ENCODE assay signal across 16 cellular contexts in the genomic region with DNA sequence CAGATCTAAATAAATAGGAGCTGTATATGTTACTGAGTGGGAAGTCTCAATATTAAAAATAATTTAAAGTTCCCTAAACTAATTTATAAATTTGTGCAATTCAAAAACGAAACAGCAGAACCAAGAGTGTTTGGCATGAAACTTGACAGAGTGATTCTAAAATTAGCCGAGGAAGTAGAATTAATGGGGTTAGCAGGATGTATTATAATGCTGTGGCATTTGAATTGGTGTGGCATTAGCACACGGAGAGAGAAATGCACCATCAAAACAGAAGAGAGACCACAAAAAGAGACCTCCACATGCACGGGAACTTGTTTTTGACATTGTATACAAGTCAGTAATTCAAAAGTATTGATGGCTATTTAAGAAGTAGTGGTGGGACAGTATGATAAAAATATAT.
DNase-seq lines count a peak whose midpoint lies in the region; ATAC-seq, FAIRE-seq and TF ChIP-seq lines count a peak whose summit lies in the region.
"Had no signal": no experiment of that assay in that cellular context is flagged by ENCODE, and none has a peak within 500 bp of the region (broad histone marks: within the 10 kb centered on the region; RNA-seq: fewer than 3 reads in every experiment).

No MANE protein-coding gene starts in this region.

- in situ Hi-C loops in HepG2 (cut with HindIII; ENCODE audit: extremely low pct_ligation_motif_present, low pct_unique_long_range_greater_than_20kb), result no loop called here

- no peak overlapping the region for H3K4ac ChIP-seq in H9 (ENCODE audit: low read depth, low read length)

- H3K4me2 ChIP-seq in H9 (ENCODE audit: insufficient read depth, insufficient read length, low read length), result no peak overlapping the region
- H3K4me2 ChIP-seq in HepG2 (ENCODE audit: low read depth, low read length), result no peak overlapping the region

- peak overlapping the region; percentile 60 to 74 for H3K27ac Mint-ChIP-seq in effector memory CD8-positive, alpha-beta T cell
- no peak overlapping the region; a peak in 1 of 7 replicates for H3K27ac Mint-ChIP-seq in H9
- H3K27ac Mint-ChIP-seq: activated T-helper 17 cell treated with anti-CD3 and anti-CD28 coated beads, Interleukin-2, amount 50 U/mL, for 72 hours had no signal

- DNase-seq in GM12891 (ENCODE audit: insufficient read length, low spot score), result no peak
- DNase-seq in effector memory CD8-positive, alpha-beta T cell, result no peak
- DNase-seq in H9, result no peak
- DNase-seq in HepG2 (ENCODE audit: low spot score), result no peak
- DNase-seq: cortex of kidney, lower lobe of right lung, NCI-H1694, PC-3 had no signal

- no peaks in the 10 kb centered on the region for H3K79me2 ChIP-seq in H9 (ENCODE audit: insufficient read depth, low read length)
- no peaks in the 10 kb centered on the region for H3K79me2 ChIP-seq in HepG2 (ENCODE audit: insufficient read depth, low read length)

- no peak overlapping the region for H3K4me3 ChIP-seq in HepG2 (replicated peaks in 1 of 3; ENCODE audit: insufficient read depth in 1 of 3, low read depth in 2 of 3, low read length in 3 of 3)
- H3K4me3 ChIP-seq: gastroesophageal sphincter, lower lobe of right lung had no signal

- H3K36me3 ChIP-seq in HepG2 (replicated peaks in 1 of 2; ENCODE audit: control insufficient read depth in 1 of 2, insufficient read depth in 2 of 2, low read length in 2 of 2), result no peaks in the 10 kb centered on the region
- H3K36me3 ChIP-seq: gastroesophageal sphincter, lower lobe of right lung had no signal

- peak overlapping the region; percentile 45 to 53 for H3K4me3 Mint-ChIP-seq in effector memory CD8-positive, alpha-beta T cell
- H3K4me3 Mint-ChIP-seq in H9, result peak overlapping the region in 1 of 2 experiments; percentile 25; a peak in 1 of 5 replicates
- H3K4me3 Mint-ChIP-seq: activated T-helper 17 cell treated with anti-CD3 and anti-CD28 coated beads, Interleukin-2, amount 50 U/mL, for 72 hours had no signal

- FAIRE-seq in GM12891 (lab: Jason Lieb, UNC) (peak; percentile 78), HepG2 (lab: Jason Lieb, UNC) (no peak)

- H3K23ac ChIP-seq in H9 (ENCODE audit: insufficient read length, low read depth, low read length), result no peak overlapping the region

- no peak overlapping the region for H2BK15ac ChIP-seq in H9 (ENCODE audit: low read depth, low read length)

- H3K18ac ChIP-seq in H9 (ENCODE audit: insufficient read length, low read depth, low read length), result no peak overlapping the region

- TF ChIP-seq CTCF in H9 (conservative IDR thresholded peaks at IDR 0.05) (no peak), HepG2 (CRISPR knock-in tag; IDR thresholded peaks at IDR 0.05) (no peak)

- H3K36me3 Mint-ChIP-seq in effector memory CD8-positive, alpha-beta T cell (ENCODE audit: insufficient read depth), result peaks cover 4% of the 10 kb centered on the region
- H3K36me3 Mint-ChIP-seq in H9 (ENCODE audit: insufficient read depth in 1 of 3, low read depth in 3 of 3), result no peaks in the 10 kb centered on the region

- no peaks in the 10 kb centered on the region for H3K27me3 ChIP-seq in H9 (ENCODE audit: insufficient read depth, low read length)
- H3K27me3 ChIP-seq in HepG2 (ENCODE audit: control insufficient read depth in 1 of 2, insufficient read depth in 2 of 2, low read length in 2 of 2), result no peaks in the 10 kb centered on the region
- H3K27me3 ChIP-seq: gastroesophageal sphincter had no signal

- WGBS in H9 (ENCODE audit: extremely low coverage, insufficient read length, low lambda C conversion rate), result no CpG with 5 or more reads among the region's 4 CpGs
- WGBS in HepG2 (ENCODE audit: low lambda C conversion rate), result 92% methylated on average over 4 of the region's 4 CpGs

- no peaks in the 10 kb centered on the region for H3K79me1 ChIP-seq in H9 (ENCODE audit: insufficient read depth, low read depth, low read length, poor library complexity, severe bottlenecking)

- no peak overlapping the region for H3T11ph ChIP-seq in H9 (ENCODE audit: low read length)

- H2AFZ ChIP-seq in H9 (ENCODE audit: low read length), result no peak overlapping the region
- no peak overlapping the region for H2AFZ ChIP-seq in HepG2 (ENCODE audit: low read length)

- no peak overlapping the region for H3K56ac ChIP-seq in H9 (ENCODE audit: insufficient read length, low read depth, low read length)

- peaks cover 9 to 20% of the 10 kb centered on the region in 2 donors for H3K4me1 Mint-ChIP-seq in effector memory CD8-positive, alpha-beta T cell (ENCODE audit: low read depth in 2 of 2)
- peaks cover 14 to 16% of the 10 kb centered on the region in 2 experiments for H3K4me1 Mint-ChIP-seq in H9

- H2BK20ac ChIP-seq in H9 (ENCODE audit: low read depth, low read length, poor library complexity, severe bottlenecking), result no peak overlapping the region

- no peak overlapping the region for H2AK5ac ChIP-seq in H9 (ENCODE audit: insufficient read length, low read length)

- intact Hi-C loops in HepG2 (cut with micrococcal nuclease; ENCODE audit: unreplicated experiment), result no loop called here

- no peak overlapping the region for H2BK12ac ChIP-seq in H9 (ENCODE audit: insufficient read length, low read depth, low read length)

- TF ChIP-seq RAD21 in HepG2 (CRISPR knock-in tag; IDR thresholded peaks at IDR 0.05), result no peak

- TF ChIP-seq EP300 in HepG2 (IDR thresholded peaks at IDR 0.05; ENCODE audit: low read depth in 2 of 2, low read length in 2 of 2) (no peak), HepG2 (CRISPR knock-in tag; IDR thresholded peaks at IDR 0.05; ENCODE audit: borderline replicate concordance) (no peak)

- no peaks in the 10 kb centered on the region for H3K9me3 Mint-ChIP-seq in effector memory CD8-positive, alpha-beta T cell
- H3K9me3 Mint-ChIP-seq in H9, result no peaks in the 10 kb centered on the region
- H3K9me3 Mint-ChIP-seq: activated T-helper 17 cell treated with anti-CD3 and anti-CD28 coated beads, Interleukin-2, amount 50 U/mL, for 72 hours; CD14-positive monocyte had no signal

- H4K5ac ChIP-seq in H9 (ENCODE audit: insufficient read length, low read depth, low read length), result no peak overlapping the region

- H3K14ac ChIP-seq in H9 (ENCODE audit: insufficient read depth, low read length), result no peak overlapping the region

- CTCF ChIA-PET in HepG2 (lab: Yijun Ruan, JAX; ENCODE audit: low intra/inter-chr PET ratio, low total read pairs), result no interaction called here

- H3K9ac ChIP-seq in H9 (ENCODE audit: extremely low read depth, insufficient read length, low read length) (no peak overlapping the region), HepG2 (ENCODE audit: insufficient read depth, low read depth, low read length) (no peak overlapping the region)

- no peaks in the 10 kb centered on the region for H3K9me3 ChIP-seq in H9 (ENCODE audit: control insufficient read depth, low read depth, low read length)
- no peaks in the 10 kb centered on the region for H3K9me3 ChIP-seq in HepG2 (ENCODE audit: low read length)
- H3K9me3 ChIP-seq: gastroesophageal sphincter, lower lobe of right lung had no signal

- peak; percentile 66 for ATAC-seq in GM21367 (IDR thresholded peaks at IDR 0.05; ENCODE audit: unreplicated experiment)
- ATAC-seq in HG03469 (IDR thresholded peaks at IDR 0.05; ENCODE audit: unreplicated experiment), result peak; percentile 40
- ATAC-seq in effector memory CD8-positive, alpha-beta T cell (replicated peaks), result peak; percentile 71
- ATAC-seq in HepG2, result no peak
- no peak for ATAC-seq in HG03025 (IDR thresholded peaks at IDR 0.05; ENCODE audit: low FRiP score, unreplicated experiment)
- no peak for ATAC-seq in HG02981 (IDR thresholded peaks at IDR 0.05; ENCODE audit: unreplicated experiment)
- ATAC-seq: activated T-helper 17 cell treated with anti-CD3 and anti-CD28 coated beads, Interleukin-2, amount 50 U/mL, for 72 hours; gastroesophageal sphincter; lower lobe of right lung; PC-3 had no signal

- no peak overlapping the region for H2BK120ac ChIP-seq in H9 (ENCODE audit: low read depth, low read length, poor library complexity, severe bottlenecking)

- H3K23me2 ChIP-seq in H9 (ENCODE audit: insufficient read length, low read depth, low read length, poor library complexity, severe bottlenecking), result no peaks in the 10 kb centered on the region

- H3K27ac ChIP-seq in H9 (ENCODE audit: insufficient read length, low read depth, low read length) (no peak overlapping the region), HepG2 (ENCODE audit: extremely low read length, insufficient read depth, low read length) (no peak overlapping the region)
- H3K27ac ChIP-seq: gastroesophageal sphincter, HL-60, lower lobe of right lung had no signal

- H3K27me3 Mint-ChIP-seq in effector memory CD8-positive, alpha-beta T cell, result no peaks in the 10 kb centered on the region
- no peaks in the 10 kb centered on the region for H3K27me3 Mint-ChIP-seq in H9 (ENCODE audit: low read depth)
- H3K27me3 Mint-ChIP-seq: activated T-helper 17 cell treated with anti-CD3 and anti-CD28 coated beads, Interleukin-2, amount 50 U/mL, for 72 hours had no signal

- TF ChIP-seq POLR2A in GM12891 (IDR thresholded peaks at IDR 0.05; ENCODE audit: low read depth, low read length) (no peak), HepG2 (IDR thresholded peaks at IDR 0.05; ENCODE audit: insufficient read depth in 1 of 2, low read depth in 2 of 2, low read length in 2 of 2) (no peak)

- BruUV-seq in HepG2 (replicated peaks; lab: Mats Ljungman, UMichigan), result no TSS peak

- H2BK5ac ChIP-seq in H9 (ENCODE audit: insufficient read length, low read length), result no peak overlapping the region

- H3K4me1 ChIP-seq in H9 (ENCODE audit: insufficient read depth, low read length) (peaks cover 5% of the 10 kb centered on the region; the same call in 1 of the 2 replicates), HepG2 (ENCODE audit: insufficient read depth, low read length) (no peaks in the 10 kb centered on the region)
- H3K4me1 ChIP-seq: lower lobe of right lung had no signal

- H4K20me1 ChIP-seq in H9 (ENCODE audit: control insufficient read depth, insufficient read depth, insufficient read length), result no peaks in the 10 kb centered on the region
- no peaks in the 10 kb centered on the region for H4K20me1 ChIP-seq in HepG2 (ENCODE audit: insufficient read depth, low read length)

- POLR2A ChIA-PET in HepG2 (lab: Yijun Ruan, JAX), result no interaction called here

- no peak overlapping the region for H4K8ac ChIP-seq in H9 (replicated peaks; ENCODE audit: insufficient read length, low read depth, low read length)

- no peak overlapping the region for H4K91ac ChIP-seq in H9 (ENCODE audit: insufficient read length, low read depth, low read length)

TF ChIP-seq in GM12891, 5 proteins besides CTCF, POLR2A, EP300 and RAD21:
- TF ChIP-seq SPI1 (IDR thresholded peaks at IDR 0.05; ENCODE audit: low read depth, low read length) (no peak), POU2F2 (IDR thresholded peaks at IDR 0.05; ENCODE audit: low read depth, low read length) (peak; percentile 52; the same call in 1 of the 2 replicates)

TF ChIP-seq in HepG2, 621 proteins besides CTCF, POLR2A, EP300 and RAD21 (continues in another document):
- TF ChIP-seq ZNF224 (CRISPR knock-in tag; IDR thresholded peaks at IDR 0.05), result no peak
- no peak for TF ChIP-seq HOXA9 (CRISPR knock-in tag; IDR thresholded peaks at IDR 0.05; ENCODE audit: borderline replicate concordance)

Comparison
In these comparisons a context has a peak if more than half of its experiments do, and no peak if none do; other contexts are left out.
1. ATAC-seq: peak in GM21367 (single experiment), HG03469 (single experiment) and effector memory CD8-positive, alpha-beta T cell (single experiment); none in HepG2 (single experiment), HG03025 (single experiment) and HG02981 (single experiment).
2. H3K27ac Mint-ChIP-seq: peak in effector memory CD8-positive, alpha-beta T cell (2 of 2); none in H9 (0 of 3).